8 cellular contexts compared by ENCODE assay signal in genomic region chr5:136249678-136250266, GRCh38. TPM values are rescaled to one million over a fixed set of nuclear protein-coding genes. Genes with fewer than 3 reads are reported as not detected.
DNase-seq lines count a peak whose midpoint lies in the region; ATAC-seq, FAIRE-seq and TF ChIP-seq lines count a peak whose summit lies in the region.

No MANE protein-coding gene starts in this region.

- H2BK5ac ChIP-seq in H9 (ENCODE audit: insufficient read length, low read length), result no peak overlapping the region

- H3K9ac ChIP-seq in H9 (ENCODE audit: extremely low read depth, insufficient read length, low read length), result no peak overlapping the region

- no peaks in the 10 kb centered on the region for H3K4me1 ChIP-seq in H9 (ENCODE audit: insufficient read depth, low read length)
- H3K4me1 ChIP-seq in right cardiac atrium (ENCODE audit: control insufficient read depth, insufficient read depth, low read length), result no peaks in the 10 kb centered on the region

- H3K27ac ChIP-seq in H9 (ENCODE audit: insufficient read length, low read depth, low read length), result no peak overlapping the region
- H3K27ac ChIP-seq in right cardiac atrium (ENCODE audit: low read length), result no peak overlapping the region

- H4K91ac ChIP-seq in H9 (ENCODE audit: insufficient read length, low read depth, low read length), result no peak overlapping the region

- no peaks in the 10 kb centered on the region for H4K20me1 ChIP-seq in H9 (ENCODE audit: control insufficient read depth, insufficient read depth, insufficient read length)

- no peak overlapping the region for H3K4me3 ChIP-seq in right cardiac atrium (ENCODE audit: low read length)
- no peak overlapping the region for H3K4me3 ChIP-seq in skeletal muscle cell (ENCODE audit: low read depth, low read length)

- H2AK5ac ChIP-seq in H9 (ENCODE audit: insufficient read length, low read length), result no peak overlapping the region

- no peak overlapping the region for H3K56ac ChIP-seq in H9 (ENCODE audit: insufficient read length, low read depth, low read length)

- H3K4me3 Mint-ChIP-seq in H9, result no peak overlapping the region

- H4K8ac ChIP-seq in H9 (replicated peaks; ENCODE audit: insufficient read length, low read depth, low read length), result no peak overlapping the region

- no peak overlapping the region for H3K14ac ChIP-seq in H9 (ENCODE audit: insufficient read depth, low read length)

- FAIRE-seq in D721Med (lab: Jason Lieb, UNC), result peak; percentile 41

- H3K27me3 Mint-ChIP-seq in H9 (ENCODE audit: low read depth), result peaks cover 7% of the 10 kb centered on the region

- peaks cover 0 to 5% of the 10 kb centered on the region in 2 experiments; a peak in 2 of 5 replicates for H3K9me3 Mint-ChIP-seq in H9

- H3K4ac ChIP-seq in H9 (ENCODE audit: low read depth, low read length), result no peak overlapping the region

- H2BK20ac ChIP-seq in H9 (ENCODE audit: low read depth, low read length, poor library complexity, severe bottlenecking), result no peak overlapping the region

- no peak overlapping the region for H3K18ac ChIP-seq in H9 (ENCODE audit: insufficient read length, low read depth, low read length)

- no peaks in the 10 kb centered on the region for H3K23me2 ChIP-seq in H9 (ENCODE audit: insufficient read length, low read depth, low read length, poor library complexity, severe bottlenecking)

- peak; percentile 65 to 78 for ATAC-seq in right cardiac atrium
- no peak for ATAC-seq in HG03095 (IDR thresholded peaks at IDR 0.05; ENCODE audit: unreplicated experiment)
- no peak for ATAC-seq in HG03135 (IDR thresholded peaks at IDR 0.05; ENCODE audit: unreplicated experiment)

- no peak overlapping the region for H4K5ac ChIP-seq in H9 (ENCODE audit: insufficient read length, low read depth, low read length)

- H3K79me2 ChIP-seq in H9 (ENCODE audit: insufficient read depth, low read length), result no peaks in the 10 kb centered on the region

- no peak overlapping the region for H3K4me2 ChIP-seq in H9 (ENCODE audit: insufficient read depth, insufficient read length, low read length)

- no peaks in the 10 kb centered on the region for H3K79me1 ChIP-seq in H9 (ENCODE audit: insufficient read depth, low read depth, low read length, poor library complexity, severe bottlenecking)

- H3K27ac Mint-ChIP-seq in H9, result no peak overlapping the region

- H3K27me3 ChIP-seq in H9 (ENCODE audit: insufficient read depth, low read length), result no peaks in the 10 kb centered on the region
- no peaks in the 10 kb centered on the region for H3K27me3 ChIP-seq in right cardiac atrium (ENCODE audit: control insufficient read depth, insufficient read depth)

- no peaks in the 10 kb centered on the region for H3K36me3 Mint-ChIP-seq in H9 (ENCODE audit: insufficient read depth in 1 of 3, low read depth in 3 of 3)

- no peak overlapping the region for H3K23ac ChIP-seq in H9 (ENCODE audit: insufficient read length, low read depth, low read length)

- H2BK15ac ChIP-seq in H9 (ENCODE audit: low read depth, low read length), result no peak overlapping the region

- intact Hi-C loops in right cardiac atrium (cut with DNase I), result loop anchor here (2.0 to 10.0 kb wide), 4 partner anchors 175 to 525 kb away; no protein-coding TSS in a partner anchor

- WGBS in H9 (ENCODE audit: extremely low coverage, insufficient read length, low lambda C conversion rate), result no CpG with 5 or more reads among the region's 5 CpGs
- WGBS in right cardiac atrium, result 5% methylated on average over 5 of the region's 5 CpGs

- no peak overlapping the region for H2BK120ac ChIP-seq in H9 (ENCODE audit: low read depth, low read length, poor library complexity, severe bottlenecking)

- H3T11ph ChIP-seq in H9 (ENCODE audit: low read length), result no peak overlapping the region

- H3K4me1 Mint-ChIP-seq in H9, result peaks cover 0 to 2% of the 10 kb centered on the region in 2 experiments; a peak in 2 of 4 replicates

- TF ChIP-seq CTCF in D721Med (IDR thresholded peaks at IDR 0.05; ENCODE audit: insufficient read depth, missing control alignments) (peak; percentile 99), H9 (conservative IDR thresholded peaks at IDR 0.05) (peak; percentile 95)

- H3K9me3 ChIP-seq in H9 (ENCODE audit: control insufficient read depth, low read depth, low read length) (no peaks in the 10 kb centered on the region), right cardiac atrium (ENCODE audit: control insufficient read depth, low read length) (no peaks in the 10 kb centered on the region)

- no peak overlapping the region for H2BK12ac ChIP-seq in H9 (ENCODE audit: insufficient read length, low read depth, low read length)

- DNase-seq in D721Med (ENCODE audit: insufficient read length, low spot score), result peak; percentile 32
- peak; percentile 66 for DNase-seq in H9
- DNase-seq in NCI-H2171 treated with DMSO at 0.1 percent for 48 hours (lab: John Stamatoyannopoulos, UW), result peak; percentile 50
- DNase-seq in amniotic stem cell (lab: John Stamatoyannopoulos, UW), result peak; percentile 24
- peak; percentile 66 to 85 (median 77) for DNase-seq in right cardiac atrium
- peak; percentile 28 for DNase-seq in skeletal muscle cell (ENCODE audit: low read depth)

- no peak overlapping the region for H2AFZ ChIP-seq in H9 (ENCODE audit: low read length)

RNA-seq across cellular contexts. Expression of gene SMIM32, which starts 56.8 kb away (rescaled TPM):
- total RNA-seq in H9 (2021) (0.13 TPM in 1 of 2 replicates, not detected in the other), right cardiac atrium (not detected)
- not detected for polyA plus RNA-seq in right cardiac atrium

Comparison
In these comparisons a context has a peak if more than half of its experiments do, and no peak if none do; other contexts are left out.
1. DNase-seq: peak in every context shown above with its lines; median percentile 77 in right cardiac atrium; 66 in H9; 50 in NCI-H2171 treated with DMSO at 0.1 percent for 48 hours; 32 in D721Med; 28 in skeletal muscle cell; 24 in amniotic stem cell.
2. ATAC-seq: peak in right cardiac atrium (2 of 2); none in HG03095 (single experiment) and HG03135 (single experiment).